ENCODE assay signal across 8 cellular contexts in the genomic region with DNA sequence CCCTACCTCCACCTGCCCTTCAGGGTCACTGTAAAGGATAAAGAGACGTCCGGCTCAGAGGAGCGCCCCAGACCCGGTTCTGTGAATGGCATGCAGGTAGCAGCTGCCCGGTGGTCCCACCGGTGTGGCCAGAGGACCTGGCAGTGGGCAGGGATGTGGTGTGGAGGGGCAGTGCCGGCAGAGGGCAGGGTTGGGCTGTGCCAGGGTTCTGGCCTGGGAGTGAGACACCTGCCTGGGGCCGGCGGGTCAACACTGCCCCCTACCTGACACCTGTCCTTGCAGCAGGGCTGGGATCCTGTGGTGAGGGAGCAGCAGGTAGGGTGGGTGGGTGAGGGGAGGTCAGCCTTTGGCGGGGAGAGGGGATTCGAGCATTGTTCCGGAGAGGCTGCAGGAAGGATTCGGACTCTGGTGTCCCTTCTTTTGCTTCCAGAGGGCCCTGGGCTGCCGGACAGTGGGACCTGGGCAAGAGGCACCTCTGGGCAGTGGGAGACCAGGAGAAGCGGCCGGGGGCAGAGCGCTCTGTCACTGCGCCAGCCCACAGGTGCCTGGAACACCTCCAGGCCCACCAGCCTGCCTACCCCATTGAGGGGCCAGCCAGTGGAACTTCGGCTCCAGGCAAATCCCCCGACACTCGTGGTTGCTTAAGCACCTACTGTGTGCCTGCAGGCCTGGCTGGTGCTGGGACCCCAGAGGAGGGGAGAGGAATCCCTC. TPM values are rescaled to one million over a fixed set of nuclear protein-coding genes. Genes with fewer than 3 reads are reported as not detected.
DNase-seq lines count a peak whose midpoint lies in the region; ATAC-seq and TF ChIP-seq lines count a peak whose summit lies in the region.

No MANE protein-coding gene starts in this region.

- no peak for TF ChIP-seq POLR2A in gastroesophageal sphincter (IDR thresholded peaks at IDR 0.05)
- no peak for TF ChIP-seq POLR2A in ovary (IDR thresholded peaks at IDR 0.05)

- H3K4me1 ChIP-seq in gastroesophageal sphincter (peaks cover 0 to 32% (median 13%) of the 10 kb centered on the region in 3 donors), ovary (ENCODE audit: insufficient read depth) (no peaks in the 10 kb centered on the region)

- 36% methylated on average over 9 of the region's 21 CpGs; no CpG with 5 or more reads in 1 of the 2 donors for WGBS in gastroesophageal sphincter (ENCODE audit: low coverage in 1 of 2), 2 donors
- 31 to 41% (median 31%) methylated on average over 18 to 21 of the region's 21 CpGs for WGBS in ovary, 3 donors

- DNase-seq in COR-L47 (lab: John Stamatoyannopoulos, UW): peak; percentile 39
- DNase-seq in NCI-H2029 treated with DMSO at 0.1 percent for 48 hours (lab: John Stamatoyannopoulos, UW): peak; percentile 47
- DNase-seq in activated T-cell treated with anti-CD3 and anti-CD28 coated beads, Interleukin-2, amount 50 U/mL, for 4 hours: peak; percentile 31
- peak in 2 of 5 donors; percentile 55 to 59 for DNase-seq in ovary
- DNase-seq in NCI-H2107 treated with DMSO at 0.1 percent for 48 hours (lab: John Stamatoyannopoulos, UW; ENCODE audit: unreplicated experiment): no peak
- no peak for DNase-seq in mesenteric fat pad (ENCODE audit: low spot score)

- H3K27me3 ChIP-seq in gastroesophageal sphincter: peaks cover 46% of the 10 kb centered on the region
- H3K27me3 ChIP-seq in ovary: no peaks in the 10 kb centered on the region

- H3K36me3 ChIP-seq in gastroesophageal sphincter (no peaks in the 10 kb centered on the region), ovary (no peaks in the 10 kb centered on the region)

- peak; percentile 48 for ATAC-seq in GM21529 (IDR thresholded peaks at IDR 0.05; ENCODE audit: unreplicated experiment)
- ATAC-seq in activated T-cell treated with anti-CD3 and anti-CD28 coated beads, Interleukin-2, amount 50 U/mL, for 4 hours: no peak
- peak; percentile 21 for ATAC-seq in gastroesophageal sphincter

- no peaks in the 10 kb centered on the region for H3K9me3 ChIP-seq in gastroesophageal sphincter
- H3K9me3 ChIP-seq in ovary: no peaks in the 10 kb centered on the region

- peaks cover 13% of the 10 kb centered on the region for H3K27me3 Mint-ChIP-seq in activated T-cell treated with anti-CD3 and anti-CD28 coated beads, Interleukin-2, amount 50 U/mL, for 4 hours (ENCODE audit: low read depth)

- H3K27ac ChIP-seq in gastroesophageal sphincter (peak overlapping the region in 3 of 4 donors; percentile 32 to 54 (median 47)), ovary (no peak overlapping the region)

- TF ChIP-seq CTCF in gastroesophageal sphincter (IDR thresholded peaks at IDR 0.05) (peak in 3 of 4 experiments; percentile 22 to 67 (median 25)), ovary (IDR thresholded peaks at IDR 0.05) (no peak)

- TF ChIP-seq EP300 in gastroesophageal sphincter (IDR thresholded peaks at IDR 0.05) (no peak), ovary (IDR thresholded peaks at IDR 0.05) (no peak)

- H3K9me3 Mint-ChIP-seq in activated T-cell treated with anti-CD3 and anti-CD28 coated beads, Interleukin-2, amount 50 U/mL, for 4 hours: no peaks in the 10 kb centered on the region

- H3K4me3 ChIP-seq in gastroesophageal sphincter (peak overlapping the region in 1 of 2 donors; percentile 60), ovary (peak overlapping the region; percentile 35)

- peak overlapping the region; percentile 79 for H3K4me3 Mint-ChIP-seq in activated T-cell treated with anti-CD3 and anti-CD28 coated beads, Interleukin-2, amount 50 U/mL, for 4 hours

- no peaks in the 10 kb centered on the region for H3K36me3 Mint-ChIP-seq in activated T-cell treated with anti-CD3 and anti-CD28 coated beads, Interleukin-2, amount 50 U/mL, for 4 hours (ENCODE audit: insufficient read depth)

- intact Hi-C loops in ovary (cut with DNase I): no loop called here

- H3K4me1 Mint-ChIP-seq in activated T-cell treated with anti-CD3 and anti-CD28 coated beads, Interleukin-2, amount 50 U/mL, for 4 hours (ENCODE audit: low read depth): peaks cover 24% of the 10 kb centered on the region

RNA-seq across cellular contexts. Expression of a gene that starts 1.6 kb away (rescaled TPM):
- total RNA-seq in activated T-cell treated with anti-CD3 and anti-CD28 coated beads, Interleukin-2, amount 50 U/mL, for 4 hours: 10 to 100 TPM in 1 of 3 donors, 1 to 10 TPM in 2; 6.9 to 11.0 (median 8.6) TPM
- 1 to 10 TPM in 2 of 4 donors, under 1 TPM in 1, not detected in 1; 0.82 to 5.0 (median 1.9) TPM for total RNA-seq in gastroesophageal sphincter
- total RNA-seq in ovary: 10 to 100 TPM in 1 of 7 donors, 1 to 10 TPM in 3, under 1 TPM in 3; 0.60 to 11.3 (median 1.7) TPM
- polyA plus RNA-seq in ovary: 1 to 10 TPM in 1 of 2 donors, not detected in 1; 4.4 TPM
- 6.8 TPM for total RNA-seq in mesenteric fat pad

RNA-seq across cellular contexts. Expression of a gene that starts 45.3 kb away (rescaled TPM):
- total RNA-seq in activated T-cell treated with anti-CD3 and anti-CD28 coated beads, Interleukin-2, amount 50 U/mL, for 4 hours: 1 to 10 TPM in 1 of 3 donors, under 1 TPM in 2; 0.71 to 1.0 (median 0.76) TPM
- 100 to 1,000 TPM in 2 of 4 donors, 10 to 100 TPM in 2; 87.0 to 201 (median 121) TPM for total RNA-seq in gastroesophageal sphincter
- 100 to 1,000 TPM; 158 to 363 (median 236) TPM for total RNA-seq in ovary
- 100 to 1,000 TPM in 1 of 2 donors, 10 to 100 TPM in 1; 72.3 to 142 TPM for polyA plus RNA-seq in ovary
- total RNA-seq in mesenteric fat pad: 252 TPM

Comparison
In these comparisons a context has a peak if more than half of its experiments do, and no peak if none do; other contexts are left out.
1. DNase-seq: peak in COR-L47 (single experiment), NCI-H2029 treated with DMSO at 0.1 percent for 48 hours (single experiment) and activated T-cell treated with anti-CD3 and anti-CD28 coated beads, Interleukin-2, amount 50 U/mL, for 4 hours (single experiment); none in NCI-H2107 treated with DMSO at 0.1 percent for 48 hours (single experiment) and mesenteric fat pad (single experiment).
2. ATAC-seq: peak in GM21529 (single experiment) and gastroesophageal sphincter (single experiment); none in activated T-cell treated with anti-CD3 and anti-CD28 coated beads, Interleukin-2, amount 50 U/mL, for 4 hours (0 of 2).
3. H3K27ac ChIP-seq: peak in gastroesophageal sphincter (3 of 4); none in ovary (0 of 2).
4. CTCF ChIP-seq: peak in gastroesophageal sphincter (3 of 4); none in ovary (0 of 3).
5. RNA of a gene that starts 45.3 kb away (total RNA-seq): 252 TPM in mesenteric fat pad (single experiment), 158 to 363 TPM in ovary and 87.0 to 201 TPM in gastroesophageal sphincter; 0.71 to 1.0 TPM in activated T-cell treated with anti-CD3 and anti-CD28 coated beads, Interleukin-2, amount 50 U/mL, for 4 hours; every median in the first group is over 10 times any median in the second.